30 cellular contexts compared by ENCODE assay signal in the genomic region with DNA sequence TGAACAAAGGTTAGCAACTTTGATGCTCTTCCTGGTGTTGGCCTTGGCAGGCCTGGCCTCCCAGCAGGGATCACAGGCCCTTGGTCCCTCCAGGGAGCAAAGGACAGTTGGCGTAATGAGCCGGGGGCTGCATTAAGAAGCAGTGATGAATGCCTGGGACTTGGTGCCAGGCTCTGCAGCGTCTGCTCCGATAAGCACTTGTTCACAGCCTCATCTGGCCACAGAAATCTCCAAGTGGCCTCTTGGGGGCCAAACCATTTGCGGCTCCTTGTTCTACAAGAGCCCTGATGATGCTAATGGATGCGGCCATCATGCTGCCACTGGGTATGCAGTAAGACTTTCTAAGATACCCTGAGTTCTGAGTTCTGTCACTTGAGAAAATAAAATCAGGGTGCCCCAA. TPM values are rescaled to one million over a fixed set of nuclear protein-coding genes. Genes with fewer than 3 reads are reported as not detected.
DNase-seq lines count a peak whose midpoint lies in the region; ATAC-seq and TF ChIP-seq lines count a peak whose summit lies in the region.
"Had no signal": no experiment of that assay in that cellular context is flagged by ENCODE, and none has a peak within 500 bp of the region (broad histone marks: within the 10 kb centered on the region; RNA-seq: fewer than 3 reads in every experiment).

No MANE protein-coding gene starts in this region.

- H3K9me3 ChIP-seq in naive thymus-derived CD4-positive, alpha-beta T cell (ENCODE audit: control insufficient read depth in 2 of 3, low read length in 3 of 3), result no peaks in the 10 kb centered on the region
- H3K9me3 ChIP-seq: BE2C, colonic mucosa, HAP-1, SJSA1 had no signal

- H3K4me1 Mint-ChIP-seq in type B pancreatic cell (ENCODE audit: unreplicated experiment), result no peaks in the 10 kb centered on the region
- H3K4me1 Mint-ChIP-seq in naive thymus-derived CD4-positive, alpha-beta T cell, result peaks cover 0 to 3% (median 0%) of the 10 kb centered on the region in 7 donors
- H3K4me1 Mint-ChIP-seq: activated naive CD4-positive, alpha-beta T cell treated with anti-CD3 and anti-CD28 coated beads, Interleukin-2, amount 50 U/mL, for 24 hours; T-cell had no signal

- no peak for ATAC-seq in naive thymus-derived CD4-positive, alpha-beta T cell
- ATAC-seq: effector memory CD8-positive, alpha-beta T cell; right cardiac atrium; T-cell had no signal

- H3K27ac ChIP-seq in naive thymus-derived CD4-positive, alpha-beta T cell (ENCODE audit: low read depth, low read length), result no peak overlapping the region
- H3K27ac ChIP-seq: colonic mucosa, KMS-11, parathyroid adenoma, SJSA1 had no signal

- CTCF ChIA-PET in naive thymus-derived CD4-positive, alpha-beta T cell (lab: Charles Lee), result no interaction called here

- no peak for TF ChIP-seq CTCF in type B pancreatic cell (conservative IDR thresholded peaks at IDR 0.05)

- POLR2A ChIA-PET in naive thymus-derived CD4-positive, alpha-beta T cell (lab: Charles Lee), result interaction anchor here (0.6 kb wide), 1 partner anchor 1898 kb away, joined by 4 read pairs; no protein-coding TSS in a partner anchor

- H3K27me3 ChIP-seq in naive thymus-derived CD4-positive, alpha-beta T cell (ENCODE audit: control insufficient read depth in 2 of 2, insufficient read depth in 2 of 2, low read length in 2 of 2), result no peaks in the 10 kb centered on the region
- H3K27me3 ChIP-seq: BE2C, colonic mucosa, SJSA1 had no signal

- H3K36me3 ChIP-seq in naive thymus-derived CD4-positive, alpha-beta T cell (ENCODE audit: control insufficient read depth in 2 of 3, insufficient read depth in 3 of 3, low read length in 3 of 3), result no peaks in the 10 kb centered on the region
- H3K36me3 ChIP-seq: colonic mucosa had no signal

- no peaks in the 10 kb centered on the region for H3K4me1 ChIP-seq in naive thymus-derived CD4-positive, alpha-beta T cell (ENCODE audit: control insufficient read depth in 2 of 2, insufficient read depth in 2 of 2, low read length in 2 of 2)
- H3K4me1 ChIP-seq: colonic mucosa, HAP-1, parathyroid adenoma, SJSA1 had no signal

- H3K27ac Mint-ChIP-seq in type B pancreatic cell, result no peak overlapping the region
- H3K27ac Mint-ChIP-seq in naive thymus-derived CD4-positive, alpha-beta T cell, result no peak overlapping the region
- H3K27ac Mint-ChIP-seq: activated naive CD4-positive, alpha-beta T cell treated with anti-CD3 and anti-CD28 coated beads, Interleukin-2, amount 50 U/mL, for 24 hours; activated T-helper 1 cell treated with anti-CD3 and anti-CD28 coated beads, Interleukin-12 subunit alpha, Interleukin-12 subunit beta, Interleukin-2, Interleukin-4 antibody, amounts not matched to agents 30 ng/mL and 10 ng/mL and 1 ng/mL, durations not matched to agents 14 hours and 24 hours and 36 hours; effector memory CD8-positive, alpha-beta T cell; T-cell had no signal

- H3K4me3 ChIP-seq in naive thymus-derived CD4-positive, alpha-beta T cell (ENCODE audit: low read length), result no peak overlapping the region
- H3K4me3 ChIP-seq: colonic mucosa, HAP-1, lung, SJSA1 had no signal

- in situ Hi-C loops in SK-MEL-5 (cut with HindIII; ENCODE audit: low pct_unique_long_range_greater_than_20kb, low sequenced_read_pairs), result no loop called here

- H3K9me3 Mint-ChIP-seq in type B pancreatic cell, result no peaks in the 10 kb centered on the region
- H3K9me3 Mint-ChIP-seq in naive thymus-derived CD4-positive, alpha-beta T cell, result peaks cover 0 to 1% (median 0%) of the 10 kb centered on the region in 11 donors
- H3K9me3 Mint-ChIP-seq: activated naive CD4-positive, alpha-beta T cell treated with anti-CD3 and anti-CD28 coated beads, Interleukin-2, amount 50 U/mL, for 24 hours; activated T-helper 1 cell treated with anti-CD3 and anti-CD28 coated beads, Interleukin-12 subunit alpha, Interleukin-12 subunit beta, Interleukin-2, Interleukin-4 antibody, amounts not matched to agents 30 ng/mL and 10 ng/mL and 1 ng/mL, durations not matched to agents 14 hours and 24 hours and 36 hours; effector memory CD8-positive, alpha-beta T cell; T-cell had no signal

- no peaks in the 10 kb centered on the region for H3K27me3 Mint-ChIP-seq in type B pancreatic cell
- H3K27me3 Mint-ChIP-seq in naive thymus-derived CD4-positive, alpha-beta T cell, result no peaks in the 10 kb centered on the region
- H3K27me3 Mint-ChIP-seq: activated naive CD4-positive, alpha-beta T cell treated with anti-CD3 and anti-CD28 coated beads, Interleukin-2, amount 50 U/mL, for 24 hours; effector memory CD8-positive, alpha-beta T cell; T-cell had no signal

- intact Hi-C loops in naive thymus-derived CD4-positive, alpha-beta T cell (cut with micrococcal nuclease), result no loop called here

- peaks cover 2% of the 10 kb centered on the region for H3K36me3 Mint-ChIP-seq in type B pancreatic cell
- peaks cover 0 to 22% (median 2%) of the 10 kb centered on the region in 5 donors for H3K36me3 Mint-ChIP-seq in naive thymus-derived CD4-positive, alpha-beta T cell

- peak; percentile 25 for DNase-seq in activated CD8-positive, alpha-beta memory T cell treated with anti-CD3 and anti-CD28 coated beads, Interleukin-2, amount 50 U/mL, for 48 hours
- no peak for DNase-seq in activated CD8-positive, alpha-beta memory T cell treated with anti-CD3 and anti-CD28 coated beads for 24 hours
- DNase-seq in NCI-H187 treated with DMSO at 0.1 percent for 48 hours (lab: John Stamatoyannopoulos, UW), result peak; percentile 15
- peak; percentile 39 for DNase-seq in SK-MEL-5 (ENCODE audit: low read depth, low spot score)
- DNase-seq in mesenteric fat pad (ENCODE audit: low spot score), result peak; percentile 37
- no peak for DNase-seq in type B pancreatic cell (ENCODE audit: extremely low spot score, unreplicated experiment)
- no peak for DNase-seq in amniotic stem cell (lab: John Stamatoyannopoulos, UW)
- no peak for DNase-seq in naive thymus-derived CD4-positive, alpha-beta T cell
- DNase-seq: aorta; BE2C; colonic mucosa; DND-41; effector memory CD8-positive, alpha-beta T cell; MM.1S; right cardiac atrium; stimulated activated CD4-positive, alpha-beta T cell treated with anti-CD3 and anti-CD28 coated beads, Interleukin-12 subunit alpha, Interleukin-12 subunit beta, amount 100 ng/mL, for 4 hours; stimulated activated CD4-positive, alpha-beta T cell treated with anti-CD3 and anti-CD28 coated beads, Interleukin-4, amount 100 ng/mL, for 1 hour; T-cell; trophoblast cell had no signal

- no peak overlapping the region for H3K4me3 Mint-ChIP-seq in type B pancreatic cell
- no peak overlapping the region for H3K4me3 Mint-ChIP-seq in naive thymus-derived CD4-positive, alpha-beta T cell
- H3K4me3 Mint-ChIP-seq: activated naive CD4-positive, alpha-beta T cell treated with anti-CD3 and anti-CD28 coated beads, Interleukin-2, amount 50 U/mL, for 24 hours; activated T-helper 1 cell treated with anti-CD3 and anti-CD28 coated beads, Interleukin-12 subunit alpha, Interleukin-12 subunit beta, Interleukin-2, Interleukin-4 antibody, amounts not matched to agents 30 ng/mL and 10 ng/mL and 1 ng/mL, durations not matched to agents 14 hours and 24 hours and 36 hours; effector memory CD8-positive, alpha-beta T cell; T-cell had no signal

RNA-seq across cellular contexts. Expression of gene CRHR2, which starts 31.8 kb away (rescaled TPM):
- not detected in 2 replicates for total RNA-seq in SK-MEL-5 (2014; rRNA removed; shearing (Covaris generic))
- not detected in 2 replicates for polyA plus RNA-seq in SK-MEL-5 (2015; cell fraction: cytosol; rRNA removed)
- polyA plus RNA-seq in SK-MEL-5 (2015; cell fraction: nucleus; rRNA removed), result 0.16 TPM in 1 of 2 replicates, not detected in the other
- 0.19 TPM for total RNA-seq in mesenteric fat pad
- 0.21 and 0.27 TPM in 2 replicates for total RNA-seq in type B pancreatic cell (ENCODE audit: low replicate concordance)
- not detected for total RNA-seq in naive thymus-derived CD4-positive, alpha-beta T cell
- polyA plus RNA-seq in naive thymus-derived CD4-positive, alpha-beta T cell, result not detected
- total RNA-seq: activated T-helper 1 cell treated with anti-CD3 and anti-CD28 coated beads, Interleukin-12 subunit alpha, Interleukin-12 subunit beta, Interleukin-2, Interleukin-4 antibody, amounts not matched to agents 30 ng/mL and 10 ng/mL and 1 ng/mL, durations not matched to agents 14 hours and 24 hours and 36 hours; fibroblast of villous mesenchyme; HT1080; kidney epithelial cell; RPMI7951; SJSA1 had no signal
- polyA plus RNA-seq: aorta had no signal

RNA-seq across cellular contexts. Expression of gene GARS1, which starts 55.8 kb away (rescaled TPM):
- 290 and 301 TPM in 2 replicates for total RNA-seq in SK-MEL-5 (2014; rRNA removed; shearing (Covaris generic))
- 1,062 and 1,260 TPM in 2 replicates for polyA plus RNA-seq in SK-MEL-5 (2015; cell fraction: cytosol; rRNA removed)
- polyA plus RNA-seq in SK-MEL-5 (2015; cell fraction: nucleus; rRNA removed), result 1,013 and 1,142 TPM in 2 replicates
- 126 TPM for total RNA-seq in mesenteric fat pad
- 111 and 157 TPM in 2 replicates for total RNA-seq in type B pancreatic cell (ENCODE audit: low replicate concordance)
- 100 to 1,000 TPM in 1 of 5 experiments, 10 to 100 TPM in 4; 73.8 to 143 (median 75.8) TPM for total RNA-seq in naive thymus-derived CD4-positive, alpha-beta T cell
- 10 to 100 TPM; 84.9 to 90.2 TPM for polyA plus RNA-seq in naive thymus-derived CD4-positive, alpha-beta T cell

Comparison
In these comparisons a context has a peak if more than half of its experiments do, and no peak if none do; other contexts are left out.
1. DNase-seq: peak in activated CD8-positive, alpha-beta memory T cell treated with anti-CD3 and anti-CD28 coated beads, Interleukin-2, amount 50 U/mL, for 48 hours (single experiment), NCI-H187 treated with DMSO at 0.1 percent for 48 hours (single experiment), SK-MEL-5 (single experiment) and mesenteric fat pad (single experiment); none in activated CD8-positive, alpha-beta memory T cell treated with anti-CD3 and anti-CD28 coated beads for 24 hours (single experiment), type B pancreatic cell (single experiment), amniotic stem cell (single experiment) and naive thymus-derived CD4-positive, alpha-beta T cell (0 of 9).